In genomic region chr15:85742186-85742751, GRCh38 we compare ENCODE assay signal across 9 cellular contexts. TPM values are rescaled to one million over a fixed set of nuclear protein-coding genes. Genes with fewer than 3 reads are reported as not detected.
DNase-seq lines count a peak whose midpoint lies in the region; ATAC-seq and TF ChIP-seq lines count a peak whose summit lies in the region.
"Had no signal": no experiment of that assay in that cellular context is flagged by ENCODE, and none has a peak within 500 bp of the region (broad histone marks: within the 10 kb centered on the region; RNA-seq: fewer than 3 reads in every experiment).

No MANE protein-coding gene starts in this region.

- no peaks in the 10 kb centered on the region for H3F3A ChIP-seq in GM23338 (replicated peaks; ENCODE audit: low read depth)

- no peaks in the 10 kb centered on the region for H3K79me2 ChIP-seq in GM23338 (replicated peaks; ENCODE audit: insufficient read depth)
- H3K79me2 ChIP-seq: hepatocyte had no signal

- no peak overlapping the region for H2AFZ ChIP-seq in GM23338
- H2AFZ ChIP-seq: hepatocyte had no signal

- no peak overlapping the region for H3K4me2 ChIP-seq in GM23338
- H3K4me2 ChIP-seq: hepatocyte, KMS-11 had no signal

- DNase-seq in GM23338 (ENCODE audit: low spot score) (peak; percentile 39), SHP77 (lab: John Stamatoyannopoulos, UW) (peak; percentile 49 to 52), skeletal muscle cell (ENCODE audit: low read depth) (peak; percentile 52), NCI-H748 (lab: John Stamatoyannopoulos, UW; ENCODE audit: unreplicated experiment) (no peak), DMS53 (lab: John Stamatoyannopoulos, UW) (no peak)

- ATAC-seq in GM23338 (no peak), gastroesophageal sphincter (peak; percentile 41), GM19455 (IDR thresholded peaks at IDR 0.05; ENCODE audit: unreplicated experiment) (no peak)

- no peak for TF ChIP-seq POLR2A in gastroesophageal sphincter (IDR thresholded peaks at IDR 0.05)

- no peaks in the 10 kb centered on the region; the same call in 2 of the 3 replicates for H3K9me3 Mint-ChIP-seq in GM23338

- no peak for TF ChIP-seq EP300 in gastroesophageal sphincter (IDR thresholded peaks at IDR 0.05)

- TF ChIP-seq CTCF in GM23338 (conservative IDR thresholded peaks at IDR 0.05; ENCODE audit: low read depth in 2 of 2) (no peak), gastroesophageal sphincter (IDR thresholded peaks at IDR 0.05) (no peak)

- 0 out of 2 replicates have a peak, but pooled peaks cover 12% of the 10 kb centered on the region for H3K36me3 ChIP-seq in GM23338 (ENCODE audit: insufficient read depth)
- peaks cover 5 to 98% of the 10 kb centered on the region in 2 donors for H3K36me3 ChIP-seq in gastroesophageal sphincter

- H3K27ac ChIP-seq in GM23338 (ENCODE audit: low read depth) (peak overlapping the region; percentile 55; the same call in 1 of the 2 replicates), gastroesophageal sphincter (peak overlapping the region in 3 of 4 donors; percentile 30 to 64 (median 55))
- H3K27ac ChIP-seq: hepatocyte, KMS-11 had no signal

- H3K27me3 ChIP-seq in GM23338 (ENCODE audit: insufficient read depth), result no peaks in the 10 kb centered on the region
- no peaks in the 10 kb centered on the region for H3K27me3 ChIP-seq in gastroesophageal sphincter
- H3K27me3 ChIP-seq: hepatocyte had no signal

- peaks cover 15% of the 10 kb centered on the region for H3K27me3 Mint-ChIP-seq in GM23338 (ENCODE audit: insufficient read depth, low read depth, poor library complexity)

- H3K36me3 Mint-ChIP-seq in GM23338 (ENCODE audit: low read depth), result peaks cover 55% of the 10 kb centered on the region

- no peaks in the 10 kb centered on the region for H3K9me2 ChIP-seq in GM23338 (ENCODE audit: insufficient read depth)

- peaks cover 6% of the 10 kb centered on the region; the same call in 1 of the 2 replicates for H3K4me1 ChIP-seq in GM23338 (ENCODE audit: insufficient read depth)
- H3K4me1 ChIP-seq in gastroesophageal sphincter, result peaks cover 3 to 35% (median 9%) of the 10 kb centered on the region in 3 donors

- H3K4me1 Mint-ChIP-seq in GM23338, result peaks cover 16% of the 10 kb centered on the region; the same call in 2 of the 3 replicates

- no peaks in the 10 kb centered on the region for H3K9me3 ChIP-seq in gastroesophageal sphincter

- H4K20me1 ChIP-seq in GM23338 (replicated peaks; ENCODE audit: insufficient read depth), result no peaks in the 10 kb centered on the region

- H3K4me3 Mint-ChIP-seq in GM23338, result no peak overlapping the region

- no peak overlapping the region for H3K4me3 ChIP-seq in GM23338
- H3K4me3 ChIP-seq in gastroesophageal sphincter, result no peak overlapping the region
- no peak overlapping the region for H3K4me3 ChIP-seq in skeletal muscle cell (ENCODE audit: low read depth, low read length)
- H3K4me3 ChIP-seq: hepatocyte had no signal

- 36 to 47% methylated on average over 6 of the region's 6 CpGs for WGBS in gastroesophageal sphincter (ENCODE audit: low coverage in 1 of 2), 2 donors

- H3K27ac Mint-ChIP-seq in GM23338, result no peak overlapping the region; the same call in 1 of the 2 replicates

TF ChIP-seq in GM23338, 12 proteins besides CTCF, POLR2A, EP300 and RAD21 (continues in another document):
- TF ChIP-seq ETS1 (IDR thresholded peaks at IDR 0.05) (no peak), POLR2AphosphoS5 (IDR thresholded peaks at IDR 0.05; ENCODE audit: low read depth) (no peak), JUNB (IDR thresholded peaks at IDR 0.05; ENCODE audit: unreplicated experiment) (no peak), CREB1 (CRISPR knock-in tag; IDR thresholded peaks at IDR 0.05; ENCODE audit: low read depth) (no peak), ZNF114 (CRISPR knock-in tag; IDR thresholded peaks at IDR 0.05) (no peak), NANOG (IDR thresholded peaks at IDR 0.05; ENCODE audit: borderline replicate concordance) (no peak), STAT1 (IDR thresholded peaks at IDR 0.05; ENCODE audit: unreplicated experiment) (no peak), ZNF331 (CRISPR knock-in tag; IDR thresholded peaks at IDR 0.05; ENCODE audit: low read depth) (no peak)
- TF ChIP-seq, protein P1, sequence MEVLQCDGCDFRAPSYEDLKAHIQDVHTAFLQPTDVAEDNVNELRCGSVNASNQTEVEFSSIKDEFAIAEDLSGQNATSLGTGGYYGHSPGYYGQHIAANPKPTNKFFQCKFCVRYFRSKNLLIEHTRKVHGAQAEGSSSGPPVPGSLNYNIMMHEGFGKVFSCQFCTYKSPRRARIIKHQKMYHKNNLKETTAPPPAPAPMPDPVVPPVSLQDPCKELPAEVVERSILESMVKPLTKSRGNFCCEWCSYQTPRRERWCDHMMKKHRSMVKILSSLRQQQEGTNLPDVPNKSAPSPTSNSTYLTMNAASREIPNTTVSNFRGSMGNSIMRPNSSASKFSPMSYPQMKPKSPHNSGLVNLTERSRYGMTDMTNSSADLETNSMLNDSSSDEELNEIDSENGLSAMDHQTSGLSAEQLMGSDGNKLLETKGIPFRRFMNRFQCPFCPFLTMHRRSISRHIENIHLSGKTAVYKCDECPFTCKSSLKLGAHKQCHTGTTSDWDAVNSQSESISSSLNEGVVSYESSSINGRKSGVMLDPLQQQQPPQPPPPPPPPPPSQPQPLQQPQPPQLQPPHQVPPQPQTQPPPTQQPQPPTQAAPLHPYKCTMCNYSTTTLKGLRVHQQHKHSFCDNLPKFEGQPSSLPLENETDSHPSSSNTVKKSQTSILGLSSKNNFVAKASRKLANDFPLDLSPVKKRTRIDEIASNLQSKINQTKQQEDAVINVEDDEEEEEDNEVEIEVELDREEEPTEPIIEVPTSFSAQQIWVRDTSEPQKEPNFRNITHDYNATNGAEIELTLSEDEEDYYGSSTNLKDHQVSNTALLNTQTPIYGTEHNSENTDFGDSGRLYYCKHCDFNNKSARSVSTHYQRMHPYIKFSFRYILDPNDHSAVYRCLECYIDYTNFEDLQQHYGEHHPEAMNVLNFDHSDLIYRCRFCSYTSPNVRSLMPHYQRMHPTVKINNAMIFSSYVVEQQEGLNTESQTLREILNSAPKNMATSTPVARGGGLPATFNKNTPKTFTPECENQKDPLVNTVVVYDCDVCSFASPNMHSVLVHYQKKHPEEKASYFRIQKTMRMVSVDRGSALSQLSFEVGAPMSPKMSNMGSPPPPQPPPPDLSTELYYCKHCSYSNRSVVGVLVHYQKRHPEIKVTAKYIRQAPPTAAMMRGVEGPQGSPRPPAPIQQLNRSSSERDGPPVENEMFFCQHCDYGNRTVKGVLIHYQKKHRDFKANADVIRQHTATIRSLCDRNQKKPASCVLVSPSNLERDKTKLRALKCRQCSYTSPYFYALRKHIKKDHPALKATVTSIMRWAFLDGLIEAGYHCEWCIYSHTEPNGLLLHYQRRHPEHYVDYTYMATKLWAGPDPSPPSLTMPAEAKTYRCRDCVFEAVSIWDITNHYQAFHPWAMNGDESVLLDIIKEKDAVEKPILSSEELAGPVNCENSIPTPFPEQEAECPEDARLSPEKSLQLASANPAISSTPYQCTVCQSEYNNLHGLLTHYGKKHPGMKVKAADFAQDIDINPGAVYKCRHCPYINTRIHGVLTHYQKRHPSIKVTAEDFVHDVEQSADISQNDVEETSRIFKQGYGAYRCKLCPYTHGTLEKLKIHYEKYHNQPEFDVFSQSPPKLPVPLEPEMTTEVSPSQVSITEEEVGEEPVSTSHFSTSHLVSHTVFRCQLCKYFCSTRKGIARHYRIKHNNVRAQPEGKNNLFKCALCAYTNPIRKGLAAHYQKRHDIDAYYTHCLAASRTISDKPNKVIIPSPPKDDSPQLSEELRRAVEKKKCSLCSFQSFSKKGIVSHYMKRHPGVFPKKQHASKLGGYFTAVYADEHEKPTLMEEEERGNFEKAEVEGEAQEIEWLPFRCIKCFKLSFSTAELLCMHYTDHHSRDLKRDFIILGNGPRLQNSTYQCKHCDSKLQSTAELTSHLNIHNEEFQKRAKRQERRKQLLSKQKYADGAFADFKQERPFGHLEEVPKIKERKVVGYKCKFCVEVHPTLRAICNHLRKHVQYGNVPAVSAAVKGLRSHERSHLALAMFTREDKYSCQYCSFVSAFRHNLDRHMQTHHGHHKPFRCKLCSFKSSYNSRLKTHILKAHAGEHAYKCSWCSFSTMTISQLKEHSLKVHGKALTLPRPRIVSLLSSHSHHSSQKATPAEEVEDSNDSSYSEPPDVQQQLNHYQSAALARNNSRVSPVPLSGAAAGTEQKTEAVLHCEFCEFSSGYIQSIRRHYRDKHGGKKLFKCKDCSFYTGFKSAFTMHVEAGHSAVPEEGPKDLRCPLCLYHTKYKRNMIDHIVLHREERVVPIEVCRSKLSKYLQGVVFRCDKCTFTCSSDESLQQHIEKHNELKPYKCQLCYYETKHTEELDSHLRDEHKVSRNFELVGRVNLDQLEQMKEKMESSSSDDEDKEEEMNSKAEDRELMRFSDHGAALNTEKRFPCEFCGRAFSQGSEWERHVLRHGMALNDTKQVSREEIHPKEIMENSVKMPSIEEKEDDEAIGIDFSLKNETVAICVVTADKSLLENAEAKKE (CRISPR knock-in tag; IDR thresholded peaks at IDR 0.05), result no peak

RNA-seq across cellular contexts. Expression of gene KLHL25, which starts 52.5 kb away (rescaled TPM):
- total RNA-seq in GM23338 (2014; rRNA removed; shearing (Covaris generic)), result 28.5 and 38.3 TPM in 2 replicates
- polyA plus RNA-seq in GM23338 (2016; fragmentation: Nextera tagmentation; extraction: Ambion mirVana), result 5.2 and 5.8 TPM in 2 replicates
- total RNA-seq in gastroesophageal sphincter, result 10 to 100 TPM in 3 of 4 donors, 1 to 10 TPM in 1; 8.8 to 21.3 (median 11.8) TPM

Comparison
In these comparisons a context has a peak if more than half of its experiments do, and no peak if none do; other contexts are left out.
1. DNase-seq: peak in GM23338 (single experiment), SHP77 (2 of 2) and skeletal muscle cell (single experiment); none in NCI-H748 (single experiment) and DMS53 (single experiment).